8 cellular contexts compared by ENCODE assay signal in the genomic region with DNA sequence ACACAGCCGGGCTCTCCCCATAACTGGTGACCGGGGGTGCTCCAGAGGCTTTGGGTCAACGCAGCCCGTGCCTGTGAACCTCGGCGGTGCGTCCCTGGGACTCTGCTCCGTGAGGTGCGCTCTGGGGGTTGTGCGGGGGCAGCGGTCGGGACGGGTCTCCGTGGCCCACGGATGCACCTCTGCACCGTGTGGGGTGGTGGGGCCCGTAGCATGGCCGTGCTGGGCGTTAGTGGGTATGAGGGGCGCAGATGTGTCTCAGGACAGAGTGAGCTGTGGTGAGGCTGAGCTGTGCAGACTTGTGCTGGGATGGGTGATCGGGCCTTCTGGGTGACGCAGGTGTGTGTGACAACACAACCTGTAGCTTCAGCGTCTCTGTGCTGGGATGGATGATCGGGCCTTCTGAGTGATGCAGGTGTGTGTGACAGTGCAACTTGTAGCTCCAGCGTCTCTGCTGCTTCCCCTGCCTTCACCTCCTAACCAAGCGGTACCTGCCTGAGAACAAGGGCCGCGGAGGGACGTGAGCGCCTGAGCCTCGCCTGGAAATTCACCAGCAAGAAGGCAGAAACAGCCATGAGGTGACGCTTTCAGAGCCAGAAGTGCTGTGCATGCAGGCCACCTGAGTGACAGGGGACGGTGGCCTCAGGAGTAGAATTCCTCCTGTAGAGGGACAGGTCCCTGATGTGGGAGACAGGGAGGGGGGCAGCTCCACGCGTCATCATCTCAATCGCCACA. TPM values are rescaled to one million over a fixed set of nuclear protein-coding genes. Genes with fewer than 3 reads are reported as not detected.
DNase-seq lines count a peak whose midpoint lies in the region; ATAC-seq and TF ChIP-seq lines count a peak whose summit lies in the region.

No MANE protein-coding gene starts in this region.

- DNase-seq in brain microvascular endothelial cell (no peak), tibial artery (no peak), NCI-H187 treated with DMSO at 0.1 percent for 48 hours (lab: John Stamatoyannopoulos, UW) (no peak), NCI-H2029 (lab: John Stamatoyannopoulos, UW) (no peak)

- in situ Hi-C loops in brain microvascular endothelial cell (cut with HindIII; ENCODE audit: low pct_ligation_motif_present, low sequenced_read_pairs): no loop called here

- WGBS in liver: 51% methylated on average over 36 of the region's 36 CpGs

- ATAC-seq in GM18517 (IDR thresholded peaks at IDR 0.05; ENCODE audit: unreplicated experiment) (peak; percentile 11), HG03571 (IDR thresholded peaks at IDR 0.05; ENCODE audit: unreplicated experiment) (peak; percentile 4), HG02610 (IDR thresholded peaks at IDR 0.05; ENCODE audit: unreplicated experiment) (no peak)

- H3K4me3 ChIP-seq in brain microvascular endothelial cell (ENCODE audit: low read depth, low read length) (peak overlapping the region; percentile 73), liver (ENCODE audit: low read depth in 1 of 3, low read length in 3 of 3) (peak overlapping the region; percentile 57 to 93 (median 65)), tibial artery (peak overlapping the region; percentile 64 to 77)

- intact Hi-C loops in tibial artery (cut with DNase I; ENCODE audit: low total_unique reads): no loop called here

- peaks cover 0 to 2% (median 0%) of the 10 kb centered on the region in 4 donors for H3K4me1 ChIP-seq in liver (ENCODE audit: control insufficient read depth in 4 of 4, insufficient read depth in 4 of 4, low read length in 3 of 4)
- H3K4me1 ChIP-seq in tibial artery: peaks cover 0 to 9% (median 2%) of the 10 kb centered on the region in 4 donors

- H3K9ac ChIP-seq in liver (ENCODE audit: low read depth in 1 of 2, low read length in 2 of 2): peak overlapping the region; percentile 45 to 54

- H3K36me3 ChIP-seq in brain microvascular endothelial cell (replicated peaks): no peaks in the 10 kb centered on the region
- H3K36me3 ChIP-seq in liver (ENCODE audit: control insufficient read depth in 4 of 4, insufficient read depth in 3 of 4, low read depth in 1 of 4, low read length in 3 of 4): peaks cover 0 to 2% (median under 1%) of the 10 kb centered on the region in 4 donors
- peaks cover 8 to 13% (median 13%) of the 10 kb centered on the region in 3 donors for H3K36me3 ChIP-seq in tibial artery

- TF ChIP-seq CTCF in brain microvascular endothelial cell (IDR thresholded peaks at IDR 0.05; ENCODE audit: low read depth, low read length, missing control alignments) (no peak), liver (IDR thresholded peaks at IDR 0.05; ENCODE audit: low read depth, low read length, missing input control) (no peak), tibial artery (IDR thresholded peaks at IDR 0.05) (no peak)

- H3K27me3 ChIP-seq in brain microvascular endothelial cell (replicated peaks): no peaks in the 10 kb centered on the region
- H3K27me3 ChIP-seq in liver (ENCODE audit: control insufficient read depth in 4 of 4, insufficient read depth in 4 of 4, low read length in 3 of 4): no peaks in the 10 kb centered on the region
- no peaks in the 10 kb centered on the region for H3K27me3 ChIP-seq in tibial artery

- no peak for TF ChIP-seq RAD21 in liver (IDR thresholded peaks at IDR 0.05)

- H3K9me3 ChIP-seq in liver (ENCODE audit: control insufficient read depth in 4 of 4, low read length in 3 of 4): peaks cover 0 to 3% (median 2%) of the 10 kb centered on the region in 4 donors
- no peaks in the 10 kb centered on the region for H3K9me3 ChIP-seq in tibial artery

- peak overlapping the region; percentile 69 for H3K27ac ChIP-seq in brain microvascular endothelial cell
- H3K27ac ChIP-seq in liver (ENCODE audit: low read depth in 1 of 2, low read length in 2 of 2): peak overlapping the region; percentile 52 to 86
- peak overlapping the region; percentile 87 to 88 for H3K27ac ChIP-seq in tibial artery

TF ChIP-seq in liver, 16 proteins besides CTCF, POLR2A, EP300 and RAD21:
- no peak for TF ChIP-seq GABPA (IDR thresholded peaks at IDR 0.05 in 1 of 2, conservative IDR thresholded peaks at IDR 0.05 in 1 of 2)
- TF ChIP-seq, protein P1, sequence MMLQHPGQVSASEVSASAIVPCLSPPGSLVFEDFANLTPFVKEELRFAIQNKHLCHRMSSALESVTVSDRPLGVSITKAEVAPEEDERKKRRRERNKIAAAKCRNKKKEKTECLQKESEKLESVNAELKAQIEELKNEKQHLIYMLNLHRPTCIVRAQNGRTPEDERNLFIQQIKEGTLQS (IDR thresholded peaks at IDR 0.05): no peak
- TF ChIP-seq HNF4A (conservative IDR thresholded peaks at IDR 0.05): no peak

RNA-seq across cellular contexts. Expression of a gene that starts 0.6 kb away (rescaled TPM):
- total RNA-seq in liver: 1 to 10 TPM; 6.9 to 9.7 TPM
- polyA plus RNA-seq in liver: 1 to 10 TPM; 2.8 to 4.6 TPM
